17 cellular contexts compared by ENCODE assay signal in the genomic region with DNA sequence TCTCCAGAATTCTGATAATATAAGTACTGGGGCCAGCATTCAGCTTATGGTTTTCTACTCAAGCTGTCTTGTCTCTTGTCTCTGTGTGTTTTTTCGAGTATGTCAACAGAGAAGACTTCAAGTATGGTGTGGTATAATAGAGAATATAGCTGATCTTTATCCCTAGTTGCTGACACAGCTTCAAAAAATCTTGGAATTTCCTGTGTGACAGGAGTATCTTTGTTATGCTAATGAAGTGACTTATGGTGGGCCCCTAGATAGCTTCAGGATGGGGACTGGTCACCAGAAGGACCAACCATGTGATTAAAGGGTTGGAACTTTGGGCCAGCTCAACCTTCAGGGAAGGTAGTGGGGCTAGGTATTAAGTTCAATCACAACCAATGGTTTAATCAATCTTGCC.
"Had no signal": no experiment of that assay in that cellular context is flagged by ENCODE, and none has a peak within 500 bp of the region (broad histone marks: within the 10 kb centered on the region; RNA-seq: fewer than 3 reads in every experiment).

No MANE protein-coding gene starts in this region.

- H3K27me3 ChIP-seq: body of pancreas, right lobe of liver, testis had no signal

- DNase-seq: activated CD4-positive, alpha-beta memory T cell treated with anti-CD3 and anti-CD28 coated beads for 36 hours; activated CD4-positive, alpha-beta T cell treated with anti-CD3 and anti-CD28 coated beads for 36 hours; activated T-cell treated with anti-CD3 and anti-CD28 coated beads for 4 hours; body of pancreas; central memory CD4-positive, alpha-beta T cell; dorsolateral prefrontal cortex; erythroblast; head of caudate nucleus; natural killer cell; pancreas; right lobe of liver; small intestine; stimulated activated CD4-positive, alpha-beta T cell treated with anti-CD3 and anti-CD28 coated beads, Interleukin-15, amount 100 ng/mL, for 24 hours; stimulated activated CD4-positive, alpha-beta T cell treated with anti-CD3 and anti-CD28 coated beads, Interleukin-4, amount 100 ng/mL, for 1 hour; testis had no signal

- H3K4me3 ChIP-seq: body of pancreas, dorsolateral prefrontal cortex, pancreas, right lobe of liver, testis had no signal

- FAIRE-seq: colon, pancreas, small intestine, TTC549 had no signal

- H3K4me1 ChIP-seq: pancreas, testis had no signal

- H3K36me3 ChIP-seq: pancreas, right lobe of liver had no signal

- H3K27ac ChIP-seq: body of pancreas, dorsolateral prefrontal cortex, pancreas, right lobe of liver, testis had no signal

- H3K9me3 ChIP-seq: body of pancreas, pancreas, right lobe of liver, testis had no signal
